2 cellular contexts compared by ENCODE assay signal in the genomic region with DNA sequence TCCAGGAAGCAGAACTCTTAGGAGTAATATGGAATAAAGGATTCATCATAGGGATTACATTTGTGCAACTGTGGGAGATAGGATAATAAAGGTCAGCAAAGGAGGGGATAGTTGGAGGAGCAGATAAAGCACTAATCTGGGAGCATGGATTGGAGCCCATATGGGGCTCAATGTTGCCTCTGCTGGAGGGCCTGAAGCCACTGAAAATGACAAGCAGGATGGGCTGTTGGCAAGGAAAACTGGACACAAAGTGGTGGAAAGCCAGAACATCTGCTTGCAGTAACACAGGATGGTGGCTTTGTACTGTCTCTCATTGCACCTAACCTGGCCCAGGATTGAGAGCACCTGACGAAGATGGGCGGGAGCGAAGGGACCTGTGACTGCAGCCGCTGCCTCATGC.
A peak's percentile ranks its signal among the peaks of the same experiment; 100 is the strongest.
TF ChIP-seq lines count a peak whose summit lies in the region.

No MANE protein-coding gene starts in this region.

TF ChIP-seq in HepG2, 621 proteins besides CTCF, POLR2A, EP300 and RAD21:
- TF ChIP-seq STAG1 (CRISPR knock-in tag; IDR thresholded peaks at IDR 0.05): 0 out of 2 replicates have a peak, but pooled peaks have one; percentile 3
- TF ChIP-seq ARNTL (CRISPR knock-in tag; IDR thresholded peaks at IDR 0.05): no peak

TF ChIP-seq in GM12891, 5 proteins besides CTCF, POLR2A, EP300 and RAD21:
- TF ChIP-seq SPI1 (IDR thresholded peaks at IDR 0.05; ENCODE audit: low read depth, low read length) (no peak), TAF1 (IDR thresholded peaks at IDR 0.05; ENCODE audit: low read depth, low read length) (no peak), PAX5 (IDR thresholded peaks at IDR 0.05; ENCODE audit: insufficient read depth, low read length, severe bottlenecking) (no peak), POLR2AphosphoS5 (IDR thresholded peaks at IDR 0.05; ENCODE audit: low read depth, low read length) (no peak), POU2F2 (IDR thresholded peaks at IDR 0.05; ENCODE audit: low read depth, low read length) (no peak)
